ENCODE assay signal across 10 cellular contexts in the genomic region with DNA sequence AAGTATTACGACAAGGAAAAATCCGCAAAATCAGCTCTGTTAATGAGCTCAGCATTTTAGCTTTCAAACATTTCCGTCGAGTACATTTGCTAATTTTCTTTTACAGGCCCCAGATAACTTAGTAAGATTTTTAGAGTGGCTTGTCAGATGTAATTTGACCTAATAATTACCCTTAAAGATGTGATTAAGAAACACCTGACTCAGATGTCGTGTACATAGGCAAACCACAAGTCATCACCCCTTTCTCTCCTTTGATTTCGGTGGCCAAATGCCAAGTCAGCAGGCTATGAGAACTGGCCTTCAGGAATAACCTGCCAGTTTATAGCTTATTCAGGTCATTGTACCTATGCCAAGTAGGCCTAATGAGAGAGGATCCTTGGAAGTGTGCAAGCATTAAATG.
DNase-seq lines count a peak whose midpoint lies in the region; ATAC-seq, FAIRE-seq and TF ChIP-seq lines count a peak whose summit lies in the region.
"Had no signal": no experiment of that assay in that cellular context is flagged by ENCODE, and none has a peak within 500 bp of the region (broad histone marks: within the 10 kb centered on the region; RNA-seq: fewer than 3 reads in every experiment).

No MANE protein-coding gene starts in this region.

- H3K4me3 Mint-ChIP-seq in chondrocyte (ENCODE audit: unreplicated experiment), result peak overlapping the region; percentile 3

- DNase-seq in HT1080 (ENCODE audit: low read depth), result peak; percentile 50
- DNase-seq in NCI-H226, result peak; percentile 88
- DNase-seq in chondrocyte (ENCODE audit: low spot score), result no peak
- peak in 3 of 6 donors; percentile 6 to 51 (median 45) for DNase-seq in pancreas
- no peak for DNase-seq in SKM-1 treated with dmso at 0.1 percent for 144 hours (lab: John Stamatoyannopoulos, UW; ENCODE audit: unreplicated experiment)
- DNase-seq: foreskin melanocyte had no signal

- 69 to 71% methylated on average over 6 of the region's 6 CpGs for WGBS in pancreas, 2 donors

- H3K4me1 Mint-ChIP-seq in chondrocyte (ENCODE audit: low read depth), result peaks cover 52% of the 10 kb centered on the region

- intact Hi-C loops in pancreas (cut with DNase I), result no loop called here

- FAIRE-seq in pancreas (lab: Jason Lieb, UNC), result no peak

- no peaks in the 10 kb centered on the region for H3K36me3 Mint-ChIP-seq in chondrocyte (ENCODE audit: low read depth)

- peak; percentile 24 to 80 (median 68) for ATAC-seq in pancreas
- ATAC-seq in GM19395 (IDR thresholded peaks at IDR 0.05; ENCODE audit: unreplicated experiment), result no peak
- ATAC-seq in GM18517 (IDR thresholded peaks at IDR 0.05; ENCODE audit: unreplicated experiment), result no peak
- no peak for ATAC-seq in HG03439 (IDR thresholded peaks at IDR 0.05; ENCODE audit: unreplicated experiment)

- H3K36me3 ChIP-seq in pancreas, result no peaks in the 10 kb centered on the region
- H3K36me3 ChIP-seq: neutrophil had no signal

- H3K27ac ChIP-seq in pancreas, result peak overlapping the region in 1 of 4 donors; percentile 19
- H3K27ac ChIP-seq: neutrophil had no signal

- no peaks in the 10 kb centered on the region for H3K9me3 ChIP-seq in pancreas
- H3K9me3 ChIP-seq: neutrophil had no signal

- peaks cover 0 to 6% (median 0%) of the 10 kb centered on the region in 3 donors for H3K4me1 ChIP-seq in pancreas

- no peaks in the 10 kb centered on the region for H3K27me3 ChIP-seq in pancreas
- H3K27me3 ChIP-seq: neutrophil had no signal

- no peak overlapping the region for H3K4me3 ChIP-seq in pancreas

- peak overlapping the region; percentile 91 for H3K27ac Mint-ChIP-seq in chondrocyte (ENCODE audit: unreplicated experiment)

- H3K27me3 Mint-ChIP-seq in chondrocyte (ENCODE audit: low read depth), result no peaks in the 10 kb centered on the region

- no peaks in the 10 kb centered on the region for H3K9me3 Mint-ChIP-seq in chondrocyte (ENCODE audit: low read depth)

- TF ChIP-seq CTCF in chondrocyte (IDR thresholded peaks at IDR 0.05) (no peak), pancreas (IDR thresholded peaks at IDR 0.05) (no peak)

Comparison
In these comparisons a context has a peak if more than half of its experiments do, and no peak if none do; other contexts are left out.
1. DNase-seq: peak in HT1080 (single experiment) and NCI-H226 (single experiment); none in chondrocyte (single experiment) and SKM-1 treated with dmso at 0.1 percent for 144 hours (single experiment).
2. ATAC-seq: peak in pancreas (4 of 4); none in GM19395 (single experiment), GM18517 (single experiment) and HG03439 (single experiment).